In the genomic region with DNA sequence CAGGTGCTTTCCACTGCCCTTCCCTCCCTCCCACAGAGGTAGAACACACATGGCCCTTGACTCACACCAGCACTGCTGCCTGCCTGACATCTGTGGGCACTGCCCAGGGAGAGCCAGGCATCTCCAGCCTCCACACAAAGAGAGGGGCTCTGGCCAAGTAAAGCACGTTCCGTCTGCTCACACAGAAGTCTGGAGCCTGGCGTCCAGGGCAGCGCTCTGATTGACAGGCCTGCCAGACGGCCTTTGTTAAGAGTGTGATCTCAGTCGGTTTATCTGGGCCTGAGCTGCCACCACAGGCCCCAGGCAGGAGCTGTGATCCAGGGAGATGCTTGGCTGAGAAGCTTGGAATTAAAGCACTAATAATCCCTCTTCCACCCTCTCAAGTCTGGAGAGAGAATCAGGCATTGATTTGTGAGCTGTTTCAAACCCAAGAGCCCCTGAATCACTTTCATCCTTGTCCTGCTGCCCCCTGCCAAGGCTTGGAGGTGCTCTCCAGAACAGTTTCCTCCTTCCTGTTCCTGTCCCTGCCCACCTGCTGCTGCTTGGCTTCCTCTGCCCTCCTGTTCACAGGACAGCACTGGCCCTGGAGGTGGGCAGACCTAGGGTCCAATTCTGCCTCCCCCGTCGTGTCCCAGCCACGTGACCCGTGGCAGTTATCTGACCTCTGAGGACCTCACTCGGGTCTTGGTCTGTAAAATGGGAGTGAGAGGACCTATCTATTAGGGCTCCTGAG, we compare ENCODE assay signal across 1 cellular context.
TF ChIP-seq lines count a peak whose summit lies in the region.

No MANE protein-coding gene starts in this region.

TF ChIP-seq in SK-N-SH treated with all-trans-retinoic acid at 6 μM for 48 hours, 23 proteins besides CTCF, POLR2A, EP300 and RAD21 (continued from another document):
- TF ChIP-seq, protein P1, sequence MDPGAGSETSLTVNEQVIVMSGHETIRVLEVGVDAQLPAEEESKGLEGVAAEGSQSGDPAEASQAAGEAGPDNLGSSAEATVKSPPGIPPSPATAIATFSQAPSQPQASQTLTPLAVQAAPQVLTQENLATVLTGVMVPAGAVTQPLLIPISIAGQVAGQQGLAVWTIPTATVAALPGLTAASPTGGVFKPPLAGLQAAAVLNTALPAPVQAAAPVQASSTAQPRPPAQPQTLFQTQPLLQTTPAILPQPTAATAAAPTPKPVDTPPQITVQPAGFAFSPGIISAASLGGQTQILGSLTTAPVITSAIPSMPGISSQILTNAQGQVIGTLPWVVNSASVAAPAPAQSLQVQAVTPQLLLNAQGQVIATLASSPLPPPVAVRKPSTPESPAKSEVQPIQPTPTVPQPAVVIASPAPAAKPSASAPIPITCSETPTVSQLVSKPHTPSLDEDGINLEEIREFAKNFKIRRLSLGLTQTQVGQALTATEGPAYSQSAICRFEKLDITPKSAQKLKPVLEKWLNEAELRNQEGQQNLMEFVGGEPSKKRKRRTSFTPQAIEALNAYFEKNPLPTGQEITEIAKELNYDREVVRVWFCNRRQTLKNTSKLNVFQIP (CRISPR knock-in tag; IDR thresholded peaks at IDR 0.05; ENCODE audit: borderline replicate concordance, low read depth) = no peak
- no peak; the same call in 1 of the 2 replicates for TF ChIP-seq TCF4 (CRISPR knock-in tag; IDR thresholded peaks at IDR 0.05; ENCODE audit: borderline replicate concordance)
- TF ChIP-seq TOX (CRISPR knock-in tag; IDR thresholded peaks at IDR 0.05; ENCODE audit: borderline replicate concordance) = no peak
- TF ChIP-seq ESRRG (CRISPR knock-in tag; IDR thresholded peaks at IDR 0.05) = no peak
- TF ChIP-seq, protein P2, sequence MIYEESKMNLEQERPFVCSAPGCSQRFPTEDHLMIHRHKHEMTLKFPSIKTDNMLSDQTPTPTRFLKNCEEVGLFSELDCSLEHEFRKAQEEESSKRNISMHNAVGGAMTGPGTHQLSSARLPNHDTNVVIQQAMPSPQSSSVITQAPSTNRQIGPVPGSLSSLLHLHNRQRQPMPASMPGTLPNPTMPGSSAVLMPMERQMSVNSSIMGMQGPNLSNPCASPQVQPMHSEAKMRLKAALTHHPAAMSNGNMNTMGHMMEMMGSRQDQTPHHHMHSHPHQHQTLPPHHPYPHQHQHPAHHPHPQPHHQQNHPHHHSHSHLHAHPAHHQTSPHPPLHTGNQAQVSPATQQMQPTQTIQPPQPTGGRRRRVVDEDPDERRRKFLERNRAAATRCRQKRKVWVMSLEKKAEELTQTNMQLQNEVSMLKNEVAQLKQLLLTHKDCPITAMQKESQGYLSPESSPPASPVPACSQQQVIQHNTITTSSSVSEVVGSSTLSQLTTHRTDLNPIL (CRISPR knock-in tag; IDR thresholded peaks at IDR 0.05; ENCODE audit: low read depth) = no peak
- TF ChIP-seq SNAI2 (CRISPR knock-in tag; IDR thresholded peaks at IDR 0.05) = no peak
- TF ChIP-seq CSDC2 (CRISPR knock-in tag; IDR thresholded peaks at IDR 0.05) = no peak
- TF ChIP-seq PPARA (CRISPR knock-in tag; IDR thresholded peaks at IDR 0.05; ENCODE audit: borderline replicate concordance) = no peak
- no peak for TF ChIP-seq ARNTL (CRISPR knock-in tag; IDR thresholded peaks at IDR 0.05; ENCODE audit: borderline replicate concordance, low read depth)
- no peak for TF ChIP-seq BACH2 (CRISPR knock-in tag; IDR thresholded peaks at IDR 0.05; ENCODE audit: borderline replicate concordance)
- no peak for TF ChIP-seq GLIS3 (CRISPR knock-in tag; IDR thresholded peaks at IDR 0.05)
- TF ChIP-seq RARB (CRISPR knock-in tag; IDR thresholded peaks at IDR 0.05) = no peak
- TF ChIP-seq ZFP3 (CRISPR knock-in tag; IDR thresholded peaks at IDR 0.05) = no peak
- TF ChIP-seq, protein P3, sequence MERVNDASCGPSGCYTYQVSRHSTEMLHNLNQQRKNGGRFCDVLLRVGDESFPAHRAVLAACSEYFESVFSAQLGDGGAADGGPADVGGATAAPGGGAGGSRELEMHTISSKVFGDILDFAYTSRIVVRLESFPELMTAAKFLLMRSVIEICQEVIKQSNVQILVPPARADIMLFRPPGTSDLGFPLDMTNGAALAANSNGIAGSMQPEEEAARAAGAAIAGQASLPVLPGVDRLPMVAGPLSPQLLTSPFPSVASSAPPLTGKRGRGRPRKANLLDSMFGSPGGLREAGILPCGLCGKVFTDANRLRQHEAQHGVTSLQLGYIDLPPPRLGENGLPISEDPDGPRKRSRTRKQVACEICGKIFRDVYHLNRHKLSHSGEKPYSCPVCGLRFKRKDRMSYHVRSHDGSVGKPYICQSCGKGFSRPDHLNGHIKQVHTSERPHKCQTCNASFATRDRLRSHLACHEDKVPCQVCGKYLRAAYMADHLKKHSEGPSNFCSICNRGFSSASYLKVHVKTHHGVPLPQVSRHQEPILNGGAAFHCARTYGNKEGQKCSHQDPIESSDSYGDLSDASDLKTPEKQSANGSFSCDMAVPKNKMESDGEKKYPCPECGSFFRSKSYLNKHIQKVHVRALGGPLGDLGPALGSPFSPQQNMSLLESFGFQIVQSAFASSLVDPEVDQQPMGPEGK (CRISPR knock-in tag; IDR thresholded peaks at IDR 0.05; ENCODE audit: borderline replicate concordance) = no peak
- TF ChIP-seq ZNF565 (CRISPR knock-in tag; conservative IDR thresholded peaks at IDR 0.05; ENCODE audit: low read depth) = no peak
- TF ChIP-seq ZNF8 (CRISPR knock-in tag; IDR thresholded peaks at IDR 0.05) = no peak
- no peak for TF ChIP-seq ZNF70 (CRISPR knock-in tag; IDR thresholded peaks at IDR 0.05)
